In the genomic region with DNA sequence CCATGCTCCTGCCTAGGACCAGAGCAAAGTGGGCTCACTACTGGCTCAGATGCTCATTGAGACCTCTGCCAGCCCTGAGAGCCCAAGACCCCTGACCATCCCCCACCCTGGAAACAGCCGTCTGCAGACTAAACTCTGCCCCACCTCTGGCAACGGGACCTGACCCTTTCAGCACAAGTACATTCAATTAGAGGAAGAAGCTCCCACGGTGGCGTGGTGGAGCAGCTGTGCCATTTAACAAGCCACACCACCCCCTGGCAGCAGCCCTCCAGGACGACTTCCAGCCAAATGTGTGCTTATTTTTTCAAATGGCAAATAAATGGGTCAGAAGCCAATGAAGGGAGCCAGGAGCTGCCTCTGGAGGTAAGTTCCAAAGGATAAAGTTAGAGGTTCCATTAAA, we compare ENCODE assay signal across 20 cellular contexts.
DNase-seq lines count a peak whose midpoint lies in the region; TF ChIP-seq lines count a peak whose summit lies in the region.
"Had no signal": no experiment of that assay in that cellular context is flagged by ENCODE, and none has a peak within 500 bp of the region (broad histone marks: within the 10 kb centered on the region; RNA-seq: fewer than 3 reads in every experiment).

No MANE protein-coding gene starts in this region.

- 0 out of 2 replicates have a peak, but pooled peaks have one; percentile 6 for TF ChIP-seq CTCF in VCaP (conservative IDR thresholded peaks at IDR 0.05)

- H3K36me3 Mint-ChIP-seq in immature natural killer cell, result no peaks in the 10 kb centered on the region
- H3K36me3 Mint-ChIP-seq: IgD-negative memory B cell had no signal

- H3K4me1 Mint-ChIP-seq in immature natural killer cell, result no peaks in the 10 kb centered on the region
- H3K4me1 Mint-ChIP-seq: B cell, IgD-negative memory B cell had no signal

- H3K9me3 Mint-ChIP-seq in immature natural killer cell, result peaks cover 0 to 2% (median 0%) of the 10 kb centered on the region in 6 donors

- H3K27ac Mint-ChIP-seq in immature natural killer cell, result no peak overlapping the region
- H3K27ac Mint-ChIP-seq: B cell, IgD-negative memory B cell had no signal

- H3K27me3 Mint-ChIP-seq in immature natural killer cell (ENCODE audit: low read depth in 3 of 3), result peaks cover 0 to 15% (median 15%) of the 10 kb centered on the region in 3 donors

- peak; percentile 44 for DNase-seq in NCI-H510A treated with DMSO at 0.1 percent for 48 hours (lab: John Stamatoyannopoulos, UW)
- DNase-seq in NCI-H510A (lab: John Stamatoyannopoulos, UW), result no peak
- peak; percentile 34 for DNase-seq in NCI-H1694 treated with DMSO at 0.1 percent for 48 hours (lab: John Stamatoyannopoulos, UW)
- peak; percentile 57 for DNase-seq in retina
- no peak for DNase-seq in mucosa of gallbladder (ENCODE audit: low spot score)
- no peak for DNase-seq in Ammon's horn (ENCODE audit: low spot score)
- DNase-seq in immature natural killer cell, result no peak
- DNase-seq: 8988T, COR-L47, DMS53, EL, H7, Karpas-422, MG63, NCI-H1048, NCI-H187 treated with DMSO at 0.1 percent for 48 hours, SJCRH30 had no signal

- peak overlapping the region; percentile 9; the same call in 1 of the 2 replicates for H3K27ac ChIP-seq in VCaP
- H3K27ac ChIP-seq: SJCRH30 had no signal

- H3K4me3 Mint-ChIP-seq in immature natural killer cell, result no peak overlapping the region
- H3K4me3 Mint-ChIP-seq: B cell, IgD-negative memory B cell had no signal

Comparison
In these comparisons a context has a peak if more than half of its experiments do, and no peak if none do; other contexts are left out.
1. DNase-seq: peak in NCI-H510A treated with DMSO at 0.1 percent for 48 hours (single experiment), NCI-H1694 treated with DMSO at 0.1 percent for 48 hours (single experiment) and retina (single experiment); none in NCI-H510A (single experiment), mucosa of gallbladder (single experiment), Ammon's horn (single experiment) and immature natural killer cell (0 of 3).